7 cellular contexts compared by ENCODE assay signal in the genomic region with DNA sequence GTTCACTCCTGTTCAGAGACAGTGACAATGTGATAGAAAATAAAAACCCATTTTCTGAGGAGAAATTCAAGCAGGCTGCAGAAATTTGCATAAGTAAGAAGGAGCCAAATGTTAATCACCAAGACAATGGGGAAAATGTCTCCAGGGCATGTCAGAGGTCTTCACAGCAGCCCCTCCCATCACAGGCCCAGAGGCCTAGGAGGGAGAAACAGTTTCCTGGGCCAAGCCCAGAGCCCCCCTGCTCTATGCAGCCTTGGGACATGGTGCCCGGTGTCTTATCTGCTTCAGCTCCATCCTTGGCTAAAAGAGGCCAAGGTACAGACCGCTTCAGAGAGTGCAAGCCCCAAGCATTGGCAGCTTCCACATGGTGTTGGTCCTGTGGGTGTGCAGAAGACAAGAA. TPM values are rescaled to one million over a fixed set of nuclear protein-coding genes. Genes with fewer than 3 reads are reported as not detected.
"Had no signal": no experiment of that assay in that cellular context is flagged by ENCODE, and none has a peak within 500 bp of the region (broad histone marks: within the 10 kb centered on the region; RNA-seq: fewer than 3 reads in every experiment).

No MANE protein-coding gene starts in this region.

RNA-seq across cellular contexts. Expression of gene OR2J2, which starts 46.5 kb away (rescaled TPM):
- total RNA-seq: GM23248, H4, H7, HepG2, HFFc6, HT1080 had no signal
- polyA plus RNA-seq: GM23248, IgD-negative memory B cell had no signal
